1 cellular context compared by ENCODE assay signal in genomic region chr1:27435566-27436203, GRCh38.
TF ChIP-seq lines count a peak whose summit lies in the region.

No MANE protein-coding gene starts in this region.

TF ChIP-seq in HepG2, 621 proteins besides CTCF, POLR2A, EP300 and RAD21:
- TF ChIP-seq HNRNPK (IDR thresholded peaks at IDR 0.05; ENCODE audit: low read depth, low read length, poor library complexity, severe bottlenecking) (peak; percentile 41), BCL6 (CRISPR knock-in tag; IDR thresholded peaks at IDR 0.05) (no peak)
